ENCODE assay signal across 18 cellular contexts in genomic region chr2:148122788-148123187, GRCh38.
DNase-seq lines count a peak whose midpoint lies in the region; ATAC-seq and TF ChIP-seq lines count a peak whose summit lies in the region.
"Had no signal": no experiment of that assay in that cellular context is flagged by ENCODE, and none has a peak within 500 bp of the region (broad histone marks: within the 10 kb centered on the region; RNA-seq: fewer than 3 reads in every experiment).

No MANE protein-coding gene starts in this region.

- no peak overlapping the region for H3K4ac ChIP-seq in neuronal stem cell (ENCODE audit: low read length)

- TF ChIP-seq CTCF in choroid plexus epithelial cell (conservative IDR thresholded peaks at IDR 0.05; ENCODE audit: low read depth, low read length): no peak
- no peak for TF ChIP-seq CTCF in nephron (IDR thresholded peaks at IDR 0.05; ENCODE audit: unreplicated experiment in 3 of 3)

- H3K4me2 ChIP-seq in neuronal stem cell (ENCODE audit: insufficient read depth, low read length, poor library complexity, severe bottlenecking): no peak overlapping the region

- no peak overlapping the region for H2BK12ac ChIP-seq in neuronal stem cell (ENCODE audit: low read length)

- H3K23ac ChIP-seq in neuronal stem cell (ENCODE audit: low read depth, low read length, poor library complexity): no peak overlapping the region

- H3K36me3 ChIP-seq in neuronal stem cell (replicated peaks in 1 of 2; ENCODE audit: control insufficient read depth in 2 of 2, insufficient read depth in 2 of 2, low read length in 2 of 2): peaks cover 0 to 2% of the 10 kb centered on the region in 2 donors
- H3K36me3 ChIP-seq: HAP-1, stomach had no signal

- H2BK15ac ChIP-seq in neuronal stem cell (ENCODE audit: low read length): no peak overlapping the region

- H3K9me3 Mint-ChIP-seq in nephron: peaks cover 15% of the 10 kb centered on the region

- no peak overlapping the region for H4K91ac ChIP-seq in neuronal stem cell (ENCODE audit: low read depth, low read length, poor library complexity)

- H3K4me1 ChIP-seq in neuronal stem cell (ENCODE audit: control insufficient read depth in 2 of 2, insufficient read depth in 1 of 2, low read depth in 1 of 2, low read length in 2 of 2): no peaks in the 10 kb centered on the region
- H3K4me1 ChIP-seq: HAP-1, stomach had no signal

- H3K27me3 ChIP-seq in neuronal stem cell (ENCODE audit: control insufficient read depth in 3 of 3, insufficient read depth in 3 of 3, low read depth in 1 of 3, low read length in 3 of 3): no peaks in the 10 kb centered on the region
- H3K27me3 ChIP-seq: stomach had no signal

- no peak overlapping the region for H2AFZ ChIP-seq in neuronal stem cell (ENCODE audit: low read length)

- peak overlapping the region in 2 of 3 experiments; percentile 24 to 50 for H3K27ac Mint-ChIP-seq in nephron
- H3K27ac Mint-ChIP-seq: brain had no signal

- no peak overlapping the region for H3K4me3 Mint-ChIP-seq in nephron
- H3K4me3 Mint-ChIP-seq: brain, CD14-positive monocyte had no signal

- peak; percentile 12 for DNase-seq in Daoy (ENCODE audit: low read depth)
- DNase-seq in HT1080 (ENCODE audit: low read depth): peak; percentile 40
- DNase-seq in choroid plexus epithelial cell (ENCODE audit: low read depth): peak; percentile 56
- DNase-seq in SW 1271 (lab: John Stamatoyannopoulos, UW): no peak
- DNase-seq in occipital lobe (lab: John Stamatoyannopoulos, UW): no peak
- no peak for DNase-seq in neuronal stem cell (ENCODE audit: low spot score)
- DNase-seq: activated gamma-delta T cell treated with Interleukin-2 at 50 U/mL for 16 hours, DND-41, mucosa of descending colon, NCI-H345, stomach had no signal

- peaks cover 0 to 9% of the 10 kb centered on the region in 2 donors for H3K9me3 ChIP-seq in neuronal stem cell (replicated peaks in 1 of 2; ENCODE audit: control insufficient read depth in 2 of 2, insufficient read depth in 1 of 2, low read depth in 1 of 2, low read length in 2 of 2)
- H3K9me3 ChIP-seq: HAP-1, mucosa of descending colon, stomach had no signal

- no peak overlapping the region for H3K9ac ChIP-seq in neuronal stem cell (ENCODE audit: low read depth, low read length, poor library complexity)

- H3K27me3 Mint-ChIP-seq in nephron (ENCODE audit: low read depth): no peaks in the 10 kb centered on the region
- H3K27me3 Mint-ChIP-seq: brain had no signal

- H3K27ac ChIP-seq in neuronal stem cell (replicated peaks; ENCODE audit: low read length): no peak overlapping the region
- H3K27ac ChIP-seq: stomach had no signal

- no peak overlapping the region for H3K14ac ChIP-seq in neuronal stem cell (ENCODE audit: low read length)

- H3K4me1 Mint-ChIP-seq in nephron: peaks cover 5% of the 10 kb centered on the region
- H3K4me1 Mint-ChIP-seq: brain, CD14-positive monocyte had no signal

- peaks cover 2% of the 10 kb centered on the region for H3K79me1 ChIP-seq in neuronal stem cell (ENCODE audit: low read depth, low read length)

- no peak overlapping the region for H3K18ac ChIP-seq in neuronal stem cell (ENCODE audit: low read length)

- no peak overlapping the region for H2AK5ac ChIP-seq in neuronal stem cell (ENCODE audit: low read depth, low read length)

- no peak overlapping the region for H2BK5ac ChIP-seq in neuronal stem cell (ENCODE audit: low read length)

- no peak for ATAC-seq in HG02840 (IDR thresholded peaks at IDR 0.05; ENCODE audit: low FRiP score, unreplicated experiment)
- ATAC-seq: GM12878, mucosa of descending colon had no signal

- H3K36me3 Mint-ChIP-seq in nephron (ENCODE audit: low read depth): peaks cover 32% of the 10 kb centered on the region

- no peak overlapping the region for H4K8ac ChIP-seq in neuronal stem cell (ENCODE audit: low read depth, low read length)

- H3K4me3 ChIP-seq in choroid plexus epithelial cell (ENCODE audit: low read depth, low read length) (no peak overlapping the region), neuronal stem cell (ENCODE audit: low read length in 2 of 2) (no peak overlapping the region)
- H3K4me3 ChIP-seq: GM12878, HAP-1, mucosa of descending colon, SK-N-MC, stomach had no signal

- no peak overlapping the region for H2BK120ac ChIP-seq in neuronal stem cell (ENCODE audit: low read depth, low read length)

Comparison
In these comparisons a context has a peak if more than half of its experiments do, and no peak if none do; other contexts are left out.
1. DNase-seq: peak in Daoy (single experiment), HT1080 (single experiment) and choroid plexus epithelial cell (single experiment); none in SW 1271 (0 of 2), occipital lobe (single experiment) and neuronal stem cell (single experiment).